ENCODE assay signal across 9 cellular contexts in genomic region chr6:26328265-26328844, GRCh38. TPM values are rescaled to one million over a fixed set of nuclear protein-coding genes. Genes with fewer than 3 reads are reported as not detected.
A peak's percentile ranks its signal among the peaks of the same experiment; 100 is the strongest.
DNase-seq lines count a peak whose midpoint lies in the region; ATAC-seq and TF ChIP-seq lines count a peak whose summit lies in the region.
"Had no signal": no experiment of that assay in that cellular context is flagged by ENCODE, and none has a peak within 500 bp of the region (broad histone marks: within the 10 kb centered on the region; RNA-seq: fewer than 3 reads in every experiment).

No MANE protein-coding gene starts in this region.

- H3K36me3 Mint-ChIP-seq in natural killer cell treated with Interleukin-12 subunit alpha and Interleukin-12 subunit beta and Interleukin-15 and Interleukin-18, amount 100 ng/mL, for 72 hours: no peaks in the 10 kb centered on the region

- H4K20me1 ChIP-seq in Karpas-422 (ENCODE audit: insufficient read depth, low read depth, low read length): no peaks in the 10 kb centered on the region

- no peaks in the 10 kb centered on the region for H3K9me2 ChIP-seq in Karpas-422 (replicated peaks; ENCODE audit: insufficient read depth, low read length)

- peak; percentile 50 for DNase-seq in NCI-H345 (lab: John Stamatoyannopoulos, UW)
- DNase-seq in NCI-H345 treated with DMSO at 0.1 percent for 48 hours (lab: John Stamatoyannopoulos, UW; ENCODE audit: unreplicated experiment): no peak
- DNase-seq in Karpas-422: no peak
- no peak for DNase-seq in adipocyte (ENCODE audit: low read depth)
- no peak for DNase-seq in natural killer cell treated with Interleukin-12 subunit alpha and Interleukin-12 subunit beta and Interleukin-15 and Interleukin-18, amount 100 ng/mL, for 72 hours (ENCODE audit: low spot score)
- DNase-seq in omental fat pad (ENCODE audit: low spot score): no peak

- peaks cover 31 to 52% of the 10 kb centered on the region in 2 donors for H3K27me3 Mint-ChIP-seq in natural killer cell treated with Interleukin-12 subunit alpha and Interleukin-12 subunit beta and Interleukin-15 and Interleukin-18, amount 100 ng/mL, for 72 hours

- H3K27me3 ChIP-seq in Karpas-422 (ENCODE audit: low read length): 0 out of 2 replicates have a peak, but pooled peaks cover 3% of the 10 kb centered on the region
- peaks cover 16% of the 10 kb centered on the region for H3K27me3 ChIP-seq in adipocyte (replicated peaks; ENCODE audit: control insufficient read depth, insufficient read depth, low read length)

- no peak overlapping the region for H2AFZ ChIP-seq in Karpas-422 (ENCODE audit: low read length)

- H3K27ac Mint-ChIP-seq in natural killer cell treated with Interleukin-12 subunit alpha and Interleukin-12 subunit beta and Interleukin-15 and Interleukin-18, amount 100 ng/mL, for 72 hours: peak overlapping the region; percentile 76 to 87

- H3K4me3 ChIP-seq in Karpas-422 (ENCODE audit: low read length): peak overlapping the region; percentile 26; the same call in 1 of the 2 replicates
- peak overlapping the region; percentile 11 for H3K4me3 ChIP-seq in adipocyte (ENCODE audit: low read length)
- H3K4me3 ChIP-seq: SJSA1 had no signal

- peak overlapping the region; percentile 57 for H3K4me2 ChIP-seq in Karpas-422 (ENCODE audit: low read depth, low read length, poor library complexity, severe bottlenecking)

- no peak overlapping the region for H3K27ac ChIP-seq in Karpas-422 (ENCODE audit: low read length)
- H3K27ac ChIP-seq: SJSA1 had no signal

- TF ChIP-seq CTCF in omental fat pad (IDR thresholded peaks at IDR 0.05): no peak

- ATAC-seq in natural killer cell treated with Interleukin-12 subunit alpha and Interleukin-12 subunit beta and Interleukin-15 and Interleukin-18, amount 100 ng/mL, for 72 hours: no peak
- ATAC-seq in GM21717 (IDR thresholded peaks at IDR 0.05; ENCODE audit: unreplicated experiment) (no peak), GM18511 (IDR thresholded peaks at IDR 0.05; ENCODE audit: unreplicated experiment) (no peak), omental fat pad (ENCODE audit: low FRiP score) (no peak)

- H3K9ac ChIP-seq in Karpas-422 (ENCODE audit: low read length) (no peak overlapping the region), adipocyte (ENCODE audit: low read length) (no peak overlapping the region)

- peaks cover 41 to 52% of the 10 kb centered on the region in 2 donors for H3K4me1 Mint-ChIP-seq in natural killer cell treated with Interleukin-12 subunit alpha and Interleukin-12 subunit beta and Interleukin-15 and Interleukin-18, amount 100 ng/mL, for 72 hours (ENCODE audit: low read depth in 2 of 2)

- H3K36me3 ChIP-seq in Karpas-422 (ENCODE audit: insufficient read depth, low read length) (no peaks in the 10 kb centered on the region), adipocyte (ENCODE audit: control insufficient read depth, insufficient read depth, low read length, severe bottlenecking) (no peaks in the 10 kb centered on the region)
- H3K36me3 ChIP-seq: SJSA1 had no signal

- H3K9me3 ChIP-seq in Karpas-422 (ENCODE audit: low read length) (no peaks in the 10 kb centered on the region), adipocyte (ENCODE audit: control insufficient read depth, low read length) (no peaks in the 10 kb centered on the region)
- H3K9me3 ChIP-seq: SJSA1 had no signal

- H3K9me3 Mint-ChIP-seq in natural killer cell treated with Interleukin-12 subunit alpha and Interleukin-12 subunit beta and Interleukin-15 and Interleukin-18, amount 100 ng/mL, for 72 hours: no peaks in the 10 kb centered on the region

- peaks cover 47% of the 10 kb centered on the region for H3K4me1 ChIP-seq in Karpas-422 (ENCODE audit: low read length)
- H3K4me1 ChIP-seq in adipocyte (ENCODE audit: control insufficient read depth, insufficient read depth, low read length): peaks cover 12% of the 10 kb centered on the region
- H3K4me1 ChIP-seq: SJSA1 had no signal

- H3K79me2 ChIP-seq in Karpas-422 (ENCODE audit: low read length): no peaks in the 10 kb centered on the region

- peak overlapping the region; percentile 74 for H3K4me3 Mint-ChIP-seq in natural killer cell treated with Interleukin-12 subunit alpha and Interleukin-12 subunit beta and Interleukin-15 and Interleukin-18, amount 100 ng/mL, for 72 hours

RNA-seq across cellular contexts. Expression of gene BTN3A2, which starts 36.6 kb away (rescaled TPM):
- 40.4 and 41.2 TPM in 2 replicates for total RNA-seq in Karpas-422 (2014; rRNA removed; shearing (Covaris generic); ENCODE audit: low replicate concordance)
- total RNA-seq in natural killer cell treated with Interleukin-12 subunit alpha and Interleukin-12 subunit beta and Interleukin-15 and Interleukin-18, amount 100 ng/mL, for 72 hours: 100 to 1,000 TPM; 107 to 133 TPM
- 10 to 100 TPM; 15.7 to 39.7 (median 20.5) TPM for total RNA-seq in omental fat pad

RNA-seq across cellular contexts. Expression of gene BTN2A2, which starts 54.6 kb away (rescaled TPM):
- 16.8 and 18.4 TPM in 2 replicates for total RNA-seq in Karpas-422 (2014; rRNA removed; shearing (Covaris generic); ENCODE audit: low replicate concordance)
- total RNA-seq in natural killer cell treated with Interleukin-12 subunit alpha and Interleukin-12 subunit beta and Interleukin-15 and Interleukin-18, amount 100 ng/mL, for 72 hours: 10 to 100 TPM; 24.6 to 31.8 TPM
- total RNA-seq in omental fat pad: 10 to 100 TPM in 1 of 4 donors, 1 to 10 TPM in 3; 6.5 to 14.2 (median 7.4) TPM
